In genomic region chr3:183434503-183434902, GRCh38 we compare ENCODE assay signal across 18 cellular contexts.
"Had no signal": no experiment of that assay in that cellular context is flagged by ENCODE, and none has a peak within 500 bp of the region (broad histone marks: within the 10 kb centered on the region; RNA-seq: fewer than 3 reads in every experiment).

No MANE protein-coding gene starts in this region.

- DNase-seq: activated CD4-positive, alpha-beta T cell treated with anti-CD3 and anti-CD28 coated beads, Interleukin-2, amount 10 ng/mL, durations not matched to agents 24 days and 14 days; activated CD4-positive, CD25-positive, alpha-beta regulatory T cell; activated CD8-positive, alpha-beta T cell treated with anti-CD3 and anti-CD28 coated beads, Interleukin-2, amount 10 ng/mL, durations not matched to agents 7 days and 5 days; activated naive CD4-positive, alpha-beta T cell treated with anti-CD3 and anti-CD28 coated beads for 36 hours; activated T-cell treated with anti-CD3 and anti-CD28 coated beads, Interleukin-2, amount 50 U/mL, for 24 hours; anterior cingulate cortex; central memory CD4-positive, alpha-beta T cell; left ventricle myocardium inferior; naive thymus-derived CD8-positive, alpha-beta T cell; nucleus accumbens; spleen; stimulated activated CD4-positive, alpha-beta T cell treated with anti-CD3 and anti-CD28 coated beads, Interleukin-4, amount 100 ng/mL, for 4 hours; T-helper 9 cell had no signal

- H3K9me3 ChIP-seq: left ventricle myocardium inferior, spleen, thoracic aorta, upper lobe of left lung had no signal

- H3K4me3 ChIP-seq: left ventricle myocardium inferior, spleen, thoracic aorta, upper lobe of left lung had no signal

- H3K36me3 Mint-ChIP-seq: brain; memory B cell; naive thymus-derived CD8-positive, alpha-beta T cell; stimulated activated memory B cell treated with anti-CD40 and anti-IgM and Interleukin-4, amounts not matched to agents 10 μg/mL and 1 μg/mL and 100 μg/mL, for 72 hours had no signal

- H3K27ac Mint-ChIP-seq: activated CD4-positive, alpha-beta T cell treated with anti-CD3 and anti-CD28 coated beads, Interleukin-2, amount 10 ng/mL, durations not matched to agents 24 days and 14 days; activated CD8-positive, alpha-beta T cell treated with anti-CD3 and anti-CD28 coated beads, Interleukin-2, amount 10 ng/mL, durations not matched to agents 7 days and 5 days; activated naive CD4-positive, alpha-beta T cell treated with anti-CD3 and anti-CD28 coated beads for 36 hours; activated T-cell treated with anti-CD3 and anti-CD28 coated beads, Interleukin-2, amount 50 U/mL, for 24 hours; memory B cell; naive thymus-derived CD8-positive, alpha-beta T cell; stimulated activated memory B cell treated with anti-CD40 and anti-IgM and Interleukin-4, amounts not matched to agents 10 μg/mL and 1 μg/mL and 100 μg/mL, for 72 hours had no signal

- H3K9me3 Mint-ChIP-seq: activated naive CD4-positive, alpha-beta T cell treated with anti-CD3 and anti-CD28 coated beads for 36 hours; activated T-cell treated with anti-CD3 and anti-CD28 coated beads, Interleukin-2, amount 50 U/mL, for 24 hours; memory B cell; stimulated activated memory B cell treated with anti-CD40 and anti-IgM and Interleukin-4, amounts not matched to agents 10 μg/mL and 1 μg/mL and 100 μg/mL, for 72 hours had no signal

- H3K27me3 Mint-ChIP-seq: activated CD4-positive, alpha-beta T cell treated with anti-CD3 and anti-CD28 coated beads, Interleukin-2, amount 10 ng/mL, durations not matched to agents 24 days and 14 days; activated T-cell treated with anti-CD3 and anti-CD28 coated beads, Interleukin-2, amount 50 U/mL, for 24 hours had no signal

- H3K36me3 ChIP-seq: left ventricle myocardium inferior, spleen, thoracic aorta, upper lobe of left lung had no signal

- ATAC-seq: activated CD8-positive, alpha-beta T cell treated with anti-CD3 and anti-CD28 coated beads, Interleukin-2, amount 10 ng/mL, durations not matched to agents 7 days and 5 days; naive thymus-derived CD8-positive, alpha-beta T cell; stimulated activated memory B cell treated with anti-CD40 and anti-IgM and Interleukin-4, amounts not matched to agents 10 μg/mL and 1 μg/mL and 100 μg/mL, for 72 hours had no signal

- H3K27me3 ChIP-seq: upper lobe of left lung had no signal

- H3K4me1 ChIP-seq: left ventricle myocardium inferior had no signal

- H3K27ac ChIP-seq: left ventricle myocardium inferior, spleen, thoracic aorta, upper lobe of left lung had no signal

- H3K4me3 Mint-ChIP-seq: activated CD4-positive, alpha-beta T cell treated with anti-CD3 and anti-CD28 coated beads, Interleukin-2, amount 10 ng/mL, durations not matched to agents 24 days and 14 days; activated CD8-positive, alpha-beta T cell treated with anti-CD3 and anti-CD28 coated beads, Interleukin-2, amount 10 ng/mL, durations not matched to agents 7 days and 5 days; activated naive CD4-positive, alpha-beta T cell treated with anti-CD3 and anti-CD28 coated beads for 36 hours; activated T-cell treated with anti-CD3 and anti-CD28 coated beads, Interleukin-2, amount 50 U/mL, for 24 hours; memory B cell; naive thymus-derived CD8-positive, alpha-beta T cell; stimulated activated memory B cell treated with anti-CD40 and anti-IgM and Interleukin-4, amounts not matched to agents 10 μg/mL and 1 μg/mL and 100 μg/mL, for 72 hours had no signal
